8 cellular contexts compared by ENCODE assay signal in genomic region chr17:4230142-4230541, GRCh38. TPM values are rescaled to one million over a fixed set of nuclear protein-coding genes. Genes with fewer than 3 reads are reported as not detected.
DNase-seq lines count a peak whose midpoint lies in the region; ATAC-seq and TF ChIP-seq lines count a peak whose summit lies in the region.

No MANE protein-coding gene starts in this region.

- DNase-seq in HCEC 1CT (peak; percentile 97), astrocyte of the spinal cord (ENCODE audit: low read depth, low spot score) (peak; percentile 95), iPS-NIHi11 (ENCODE audit: low spot score) (peak; percentile 50), stomach (no peak), AML-193 (lab: John Stamatoyannopoulos, UW) (no peak)
- no peak for DNase-seq in activated naive CD8-positive, alpha-beta T cell treated with anti-CD3 and anti-CD28 coated beads for 36 hours
- no peak for DNase-seq in CD4-positive, alpha-beta memory T cell

- H3K36me3 Mint-ChIP-seq in activated naive CD8-positive, alpha-beta T cell treated with anti-CD3 and anti-CD28 coated beads for 36 hours: peaks cover 8% of the 10 kb centered on the region
- peaks cover 35 to 39% of the 10 kb centered on the region in 2 donors for H3K36me3 Mint-ChIP-seq in CD4-positive, alpha-beta memory T cell

- TF ChIP-seq EP300 in stomach (IDR thresholded peaks at IDR 0.05): no peak

- H3K27ac ChIP-seq in stomach: peak overlapping the region in 4 of 5 donors; percentile 59 to 84 (median 77)
- H3K27ac ChIP-seq in CD4-positive, alpha-beta memory T cell (ENCODE audit: low read depth, low read length): no peak overlapping the region

- no peak overlapping the region for H3K4me3 Mint-ChIP-seq in activated naive CD8-positive, alpha-beta T cell treated with anti-CD3 and anti-CD28 coated beads for 36 hours
- H3K4me3 Mint-ChIP-seq in CD4-positive, alpha-beta memory T cell: no peak overlapping the region

- H3K9me3 Mint-ChIP-seq in activated naive CD8-positive, alpha-beta T cell treated with anti-CD3 and anti-CD28 coated beads for 36 hours: no peaks in the 10 kb centered on the region
- no peaks in the 10 kb centered on the region for H3K9me3 Mint-ChIP-seq in CD4-positive, alpha-beta memory T cell

- H3K27me3 Mint-ChIP-seq in activated naive CD8-positive, alpha-beta T cell treated with anti-CD3 and anti-CD28 coated beads for 36 hours: no peaks in the 10 kb centered on the region
- no peaks in the 10 kb centered on the region for H3K27me3 Mint-ChIP-seq in CD4-positive, alpha-beta memory T cell

- no peaks in the 10 kb centered on the region for H3K9me3 ChIP-seq in stomach
- H3K9me3 ChIP-seq in CD4-positive, alpha-beta memory T cell (ENCODE audit: control insufficient read depth in 1 of 2, low read length in 2 of 2): no peaks in the 10 kb centered on the region

- 49 to 65% (median 57%) methylated on average over 2 of the region's 2 CpGs for WGBS in stomach, 5 donors

- peaks cover 17% of the 10 kb centered on the region for H3K4me1 Mint-ChIP-seq in activated naive CD8-positive, alpha-beta T cell treated with anti-CD3 and anti-CD28 coated beads for 36 hours
- H3K4me1 Mint-ChIP-seq in CD4-positive, alpha-beta memory T cell: peaks cover 18 to 25% (median 19%) of the 10 kb centered on the region in 4 donors

- intact Hi-C loops in stomach (cut with DNase I; ENCODE audit: low total_unique reads): no loop called here
- intact Hi-C loops in CD4-positive, alpha-beta memory T cell (cut with micrococcal nuclease): no loop called here

- H3K4me3 ChIP-seq in astrocyte of the spinal cord (ENCODE audit: low read depth, low read length) (no peak overlapping the region), stomach (no peak overlapping the region)
- H3K4me3 ChIP-seq in CD4-positive, alpha-beta memory T cell (ENCODE audit: low read length in 2 of 2): no peak overlapping the region

- CTCF ChIA-PET in CD4-positive, alpha-beta memory T cell (lab: Charles Lee; ENCODE audit: partially characterized antibody): interaction anchor here (1.2 to 1.7 kb wide), 3 partner anchors 14 to 21 kb away, joined by 4 to 12 read pairs (median 8); no protein-coding TSS in a partner anchor

- H3K4me1 ChIP-seq in stomach: peaks cover 7 to 63% (median 33%) of the 10 kb centered on the region in 4 donors
- H3K4me1 ChIP-seq in CD4-positive, alpha-beta memory T cell (ENCODE audit: insufficient read depth, low read length): peaks cover 21% of the 10 kb centered on the region

- H3K27me3 ChIP-seq in stomach: no peaks in the 10 kb centered on the region
- no peaks in the 10 kb centered on the region for H3K27me3 ChIP-seq in CD4-positive, alpha-beta memory T cell (ENCODE audit: insufficient read depth, low read length)

- no peak for TF ChIP-seq CTCF in astrocyte of the spinal cord (IDR thresholded peaks at IDR 0.05; ENCODE audit: low read depth, low read length)
- TF ChIP-seq CTCF in stomach (IDR thresholded peaks at IDR 0.05): no peak

- ATAC-seq in GM18870 (IDR thresholded peaks at IDR 0.05; ENCODE audit: unreplicated experiment): no peak

- TF ChIP-seq POLR2A in stomach (IDR thresholded peaks at IDR 0.05): no peak

- peaks cover 0 to 62% (median 33%) of the 10 kb centered on the region in 4 donors for H3K36me3 ChIP-seq in stomach
- peaks cover 14% of the 10 kb centered on the region for H3K36me3 ChIP-seq in CD4-positive, alpha-beta memory T cell (ENCODE audit: insufficient read depth, low read length)

- H3K27ac Mint-ChIP-seq in activated naive CD8-positive, alpha-beta T cell treated with anti-CD3 and anti-CD28 coated beads for 36 hours: no peak overlapping the region
- peak overlapping the region in 2 of 7 donors; percentile 50 to 70 for H3K27ac Mint-ChIP-seq in CD4-positive, alpha-beta memory T cell

- in situ Hi-C loops in astrocyte of the spinal cord (cut with HindIII; ENCODE audit: low sequenced_read_pairs): no loop called here

- POLR2A ChIA-PET in CD4-positive, alpha-beta memory T cell (lab: Charles Lee; ENCODE audit: partially characterized antibody): no interaction called here

RNA-seq across cellular contexts. Expression of gene ANKFY1, which starts 33.6 kb away (rescaled TPM):
- 10 to 100 TPM; 38.2 to 61.0 (median 45.1) TPM for total RNA-seq in stomach
- 1 to 10 TPM; 6.4 to 8.6 (median 7.8) TPM for polyA plus RNA-seq in stomach
- total RNA-seq in activated naive CD8-positive, alpha-beta T cell treated with anti-CD3 and anti-CD28 coated beads for 36 hours: 10 to 100 TPM; 29.4 to 31.4 TPM
- total RNA-seq in CD4-positive, alpha-beta memory T cell: 10 to 100 TPM; 72.7 to 74.7 TPM
- 10 to 100 TPM in 1 of 2 donors, 1 to 10 TPM in 1; 7.9 to 23.0 TPM for polyA plus RNA-seq in CD4-positive, alpha-beta memory T cell

Comparison
In these comparisons a context has a peak if more than half of its experiments do, and no peak if none do; other contexts are left out.
1. DNase-seq: peak in HCEC 1CT (single experiment), astrocyte of the spinal cord (single experiment) and iPS-NIHi11 (single experiment); none in stomach (single experiment), AML-193 (0 of 2), activated naive CD8-positive, alpha-beta T cell treated with anti-CD3 and anti-CD28 coated beads for 36 hours (single experiment) and CD4-positive, alpha-beta memory T cell (0 of 5).